ENCODE assay signal across 31 cellular contexts in genomic region chr17:74725111-74725510, GRCh38. TPM values are rescaled to one million over a fixed set of nuclear protein-coding genes. Genes with fewer than 3 reads are reported as not detected.
"Had no signal": no experiment of that assay in that cellular context is flagged by ENCODE, and none has a peak within 500 bp of the region (broad histone marks: within the 10 kb centered on the region; RNA-seq: fewer than 3 reads in every experiment).

No MANE protein-coding gene starts in this region.

- H3K4me2 ChIP-seq: neural progenitor cell, smooth muscle cell had no signal

- H3K27ac ChIP-seq: neural progenitor cell, ovary, parathyroid adenoma, psoas muscle, right lobe of liver, sigmoid colon, skin epidermis, spleen, suprapubic skin, testis, tibial artery, transverse colon, vagina had no signal

- DNase-seq: naive thymus-derived CD4-positive, alpha-beta T cell; natural killer cell; occipital lobe; ovary; psoas muscle; right cardiac atrium; right lobe of liver; sigmoid colon; stimulated activated CD4-positive, alpha-beta T cell treated with anti-CD3 and anti-CD28 coated beads, Interleukin-12 subunit alpha, Interleukin-12 subunit beta, amount 100 ng/mL, for 4 hours; stimulated activated CD4-positive, alpha-beta T cell treated with anti-CD3 and anti-CD28 coated beads, Interleukin-1b, Interleukin-23, amount 100 ng/mL, for 48 hours; stimulated activated CD4-positive, alpha-beta T cell treated with anti-CD3 and anti-CD28 coated beads, Interleukin-4, amount 100 ng/mL, for 1 hour; stimulated activated CD4-positive, alpha-beta T cell treated with anti-CD3 and anti-CD28 coated beads, Interleukin-4, amount 100 ng/mL, for 4 hours; stimulated activated CD8-positive, alpha-beta memory T cell treated with anti-CD3 and anti-CD28 coated beads, Interleukin-4, amount 100 ng/mL, for 48 hours; stimulated activated naive CD4-positive, alpha-beta T cell; stimulated activated naive CD8-positive, alpha-beta T cell treated with anti-CD3 and anti-CD28 coated beads, Interleukin-15, amount 100 ng/mL, for 72 hours; stimulated activated naive CD8-positive, alpha-beta T cell treated with anti-CD3 and anti-CD28 coated beads, Interleukin-15, Interleukin-2, amounts not matched to agents 100 U/mL and 50 U/mL, for 24 hours; substantia nigra; testis; tibial artery; transverse colon had no signal

- H3K36me3 ChIP-seq: neural progenitor cell, ovary, right lobe of liver, sigmoid colon, spleen, suprapubic skin, tibial artery, transverse colon, vagina had no signal

- H2AFZ ChIP-seq: neural progenitor cell, parathyroid adenoma had no signal

- ATAC-seq: naive thymus-derived CD4-positive, alpha-beta T cell; natural killer cell; psoas muscle; right cardiac atrium; right lobe of liver; stimulated activated memory B cell treated with anti-CD40 and anti-IgM and Interleukin-4, amounts not matched to agents 10 μg/mL and 1 μg/mL and 100 μg/mL, for 72 hours; stimulated activated naive CD8-positive, alpha-beta T cell treated with anti-CD3 and anti-CD28 coated beads, Interleukin-15, amount 100 ng/mL, for 72 hours; stimulated activated naive CD8-positive, alpha-beta T cell treated with anti-CD3 and anti-CD28 coated beads, Interleukin-15, Interleukin-2, amounts not matched to agents 100 U/mL and 50 U/mL, for 24 hours had no signal

- H3K27me3 ChIP-seq: ovary, right lobe of liver, spleen, suprapubic skin, testis, transverse colon, vagina had no signal

- H3K79me2 ChIP-seq: parathyroid adenoma had no signal

- H3K9ac ChIP-seq: neural progenitor cell, parathyroid adenoma had no signal

- H3K4me1 ChIP-seq: neural progenitor cell, parathyroid adenoma, psoas muscle, right lobe of liver, sigmoid colon, suprapubic skin, testis, tibial artery, transverse colon, vagina had no signal

- H3K4me3 ChIP-seq: neural progenitor cell, ovary, psoas muscle, right lobe of liver, sigmoid colon, skin epidermis, smooth muscle cell, spleen, suprapubic skin, testis, tibial artery, transverse colon, vagina had no signal

- H3K9me3 ChIP-seq: ovary, psoas muscle, right lobe of liver, sigmoid colon, suprapubic skin, testis, tibial artery, transverse colon, vagina had no signal

RNA-seq across cellular contexts. Expression of gene RAB37, which starts 11.9 kb away (rescaled TPM):
- total RNA-seq: smooth muscle cell had no signal

RNA-seq across cellular contexts. Expression of gene CD300LF, which starts 12.4 kb away (rescaled TPM):
- total RNA-seq: osteoblast, progenitor cell of endocrine pancreas, renal cortical epithelial cell, smooth muscle cell, suprapubic skin had no signal
